ENCODE assay signal across 12 cellular contexts in the genomic region with DNA sequence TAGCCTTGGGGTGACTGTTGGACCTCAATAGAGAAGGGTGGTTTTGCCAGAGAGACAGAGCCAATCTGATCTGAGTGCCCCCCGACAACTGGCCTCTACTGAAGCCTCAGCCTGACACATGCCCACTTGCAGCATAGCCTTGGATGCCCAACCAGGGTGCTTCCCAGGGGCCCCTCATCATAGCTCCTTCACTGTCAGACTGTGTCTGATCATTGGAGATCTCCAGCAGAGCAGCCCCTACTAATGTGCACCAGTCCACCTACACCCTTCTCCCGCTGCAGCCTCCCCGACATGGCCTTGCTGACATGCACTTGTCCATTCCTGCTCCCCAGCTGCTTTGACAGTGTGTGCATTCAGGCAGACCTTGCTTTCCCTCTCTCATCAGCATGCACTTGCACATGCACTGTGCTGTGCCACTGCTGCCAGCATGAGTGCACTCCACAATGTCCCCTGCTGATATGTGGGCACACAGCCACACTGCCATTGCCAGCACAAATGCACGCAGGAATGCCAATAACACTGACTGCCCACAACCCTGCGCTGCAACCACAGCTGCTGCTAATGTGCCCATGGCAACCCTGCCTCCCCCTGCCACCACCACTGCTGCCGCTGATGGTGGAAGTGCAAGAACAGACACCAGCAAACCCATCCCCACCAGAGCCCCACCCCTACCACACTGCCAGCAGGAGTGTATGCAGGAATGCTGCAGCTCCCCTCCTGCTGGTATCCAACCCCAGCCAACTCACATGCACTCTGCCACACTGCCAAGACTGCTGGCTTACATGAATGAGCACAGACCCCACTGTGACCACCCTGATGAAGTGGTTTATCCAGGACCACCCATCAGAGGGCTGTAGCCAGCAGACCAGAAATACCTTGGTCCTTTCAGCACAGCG.
"Had no signal": no experiment of that assay in that cellular context is flagged by ENCODE, and none has a peak within 500 bp of the region (broad histone marks: within the 10 kb centered on the region; RNA-seq: fewer than 3 reads in every experiment).

No MANE protein-coding gene starts in this region.

- H3K4me1 Mint-ChIP-seq: activated naive CD4-positive, alpha-beta T cell treated with anti-CD3 and anti-CD28 coated beads, Interleukin-2, amount 10 ng/mL, durations not matched to agents 7 days and 5 days; central memory CD8-positive, alpha-beta T cell had no signal

- ATAC-seq: activated CD8-positive, alpha-beta T cell treated with anti-CD3 and anti-CD28 coated beads, Interleukin-2, amount 10 ng/mL, durations not matched to agents 7 days and 5 days; left lung had no signal

- H2AFZ ChIP-seq: hepatocyte had no signal

- H3K4me2 ChIP-seq: hepatocyte had no signal

- DNase-seq: activated CD8-positive, alpha-beta T cell treated with anti-CD3 and anti-CD28 coated beads, Interleukin-2, amount 10 ng/mL, durations not matched to agents 7 days and 5 days; activated naive CD4-positive, alpha-beta T cell treated with anti-CD3 and anti-CD28 coated beads, Interleukin-2, amount 10 ng/mL, durations not matched to agents 7 days and 5 days; effector memory CD4-positive, alpha-beta T cell; stomach; T1000 had no signal

- H3K4me3 Mint-ChIP-seq: activated CD8-positive, alpha-beta T cell treated with anti-CD3 and anti-CD28 coated beads, Interleukin-2, amount 10 ng/mL, durations not matched to agents 7 days and 5 days; activated naive CD4-positive, alpha-beta T cell treated with anti-CD3 and anti-CD28 coated beads, Interleukin-2, amount 10 ng/mL, durations not matched to agents 7 days and 5 days; central memory CD8-positive, alpha-beta T cell; natural killer cell treated with Interleukin-12 subunit alpha and Interleukin-12 subunit beta and Interleukin-15 and Interleukin-18, amount 100 ng/mL, for 72 hours had no signal

- H3K27me3 ChIP-seq: hepatocyte, left lung, stomach had no signal

- H3K36me3 Mint-ChIP-seq: activated naive CD4-positive, alpha-beta T cell treated with anti-CD3 and anti-CD28 coated beads, Interleukin-2, amount 10 ng/mL, durations not matched to agents 7 days and 5 days had no signal

- H3K36me3 ChIP-seq: left lung, stomach, thoracic aorta had no signal

- H3K9me3 ChIP-seq: thoracic aorta had no signal

- H3K27ac ChIP-seq: epithelial cell of prostate, hepatocyte, left lung, skin epidermis, stomach, thoracic aorta had no signal

- H3K9me3 Mint-ChIP-seq: activated naive CD4-positive, alpha-beta T cell treated with anti-CD3 and anti-CD28 coated beads, Interleukin-2, amount 10 ng/mL, durations not matched to agents 7 days and 5 days had no signal

- H3K27ac Mint-ChIP-seq: activated CD8-positive, alpha-beta T cell treated with anti-CD3 and anti-CD28 coated beads, Interleukin-2, amount 10 ng/mL, durations not matched to agents 7 days and 5 days; natural killer cell treated with Interleukin-12 subunit alpha and Interleukin-12 subunit beta and Interleukin-15 and Interleukin-18, amount 100 ng/mL, for 72 hours had no signal

- H3K4me1 ChIP-seq: left lung, stomach had no signal

- H3K27me3 Mint-ChIP-seq: activated naive CD4-positive, alpha-beta T cell treated with anti-CD3 and anti-CD28 coated beads, Interleukin-2, amount 10 ng/mL, durations not matched to agents 7 days and 5 days had no signal

- H3K79me2 ChIP-seq: hepatocyte had no signal

- H3K4me3 ChIP-seq: hepatocyte, left lung, skin epidermis, stomach, thoracic aorta had no signal
